Comparison of ENCODE assay signal across 8 cellular contexts in genomic region chr12:128567730-128568129, GRCh38.
"Had no signal": no experiment of that assay in that cellular context is flagged by ENCODE, and none has a peak within 500 bp of the region (broad histone marks: within the 10 kb centered on the region; RNA-seq: fewer than 3 reads in every experiment).

No MANE protein-coding gene starts in this region.

- DNase-seq: GDM1, GF-D8 had no signal

- ATAC-seq: GM12878 had no signal

- H3K4me3 ChIP-seq: GM12878 had no signal

- FAIRE-seq: G401.6, GM12878, GM12891, GM12892, GM18507, GM19239 had no signal
